16 cellular contexts compared by ENCODE assay signal in genomic region chr6:140283197-140283596, GRCh38.
DNase-seq lines count a peak whose midpoint lies in the region; ATAC-seq lines count a peak whose summit lies in the region.
"Had no signal": no experiment of that assay in that cellular context is flagged by ENCODE, and none has a peak within 500 bp of the region (broad histone marks: within the 10 kb centered on the region; RNA-seq: fewer than 3 reads in every experiment).

No MANE protein-coding gene starts in this region.

- peak; percentile 4 for DNase-seq in COLO829 (ENCODE audit: low spot score)
- DNase-seq in NCI-H146 (lab: John Stamatoyannopoulos, UW) = peak; percentile 67
- DNase-seq in NCI-H69 (lab: John Stamatoyannopoulos, UW) = peak; percentile 60
- DNase-seq in foreskin melanocyte = peak; percentile 22
- DNase-seq in NCI-H1417 treated with DMSO at 0.1 percent for 48 hours (lab: John Stamatoyannopoulos, UW) = no peak
- no peak for DNase-seq in glomerular visceral epithelial cell (ENCODE audit: extremely low spot score)
- DNase-seq in T1000 (lab: John Stamatoyannopoulos, UW) = no peak
- DNase-seq: CD4-positive, CD25-positive, alpha-beta regulatory T cell; CD8-positive, alpha-beta T cell; DMS53; DMS79 treated with DMSO at 0.1 percent for 48 hours; GF-D8; H9 had no signal

- no peak for ATAC-seq in GM19397 (IDR thresholded peaks at IDR 0.05; ENCODE audit: unreplicated experiment)
- ATAC-seq: CD8-positive, alpha-beta T cell; GM23338; HCT116 had no signal

Comparison
In these comparisons a context has a peak if more than half of its experiments do, and no peak if none do; other contexts are left out.
1. DNase-seq: peak in COLO829 (single experiment), NCI-H146 (single experiment), NCI-H69 (single experiment) and foreskin melanocyte (single experiment); none in NCI-H1417 treated with DMSO at 0.1 percent for 48 hours (single experiment), glomerular visceral epithelial cell (single experiment) and T1000 (single experiment).